In the genomic region with DNA sequence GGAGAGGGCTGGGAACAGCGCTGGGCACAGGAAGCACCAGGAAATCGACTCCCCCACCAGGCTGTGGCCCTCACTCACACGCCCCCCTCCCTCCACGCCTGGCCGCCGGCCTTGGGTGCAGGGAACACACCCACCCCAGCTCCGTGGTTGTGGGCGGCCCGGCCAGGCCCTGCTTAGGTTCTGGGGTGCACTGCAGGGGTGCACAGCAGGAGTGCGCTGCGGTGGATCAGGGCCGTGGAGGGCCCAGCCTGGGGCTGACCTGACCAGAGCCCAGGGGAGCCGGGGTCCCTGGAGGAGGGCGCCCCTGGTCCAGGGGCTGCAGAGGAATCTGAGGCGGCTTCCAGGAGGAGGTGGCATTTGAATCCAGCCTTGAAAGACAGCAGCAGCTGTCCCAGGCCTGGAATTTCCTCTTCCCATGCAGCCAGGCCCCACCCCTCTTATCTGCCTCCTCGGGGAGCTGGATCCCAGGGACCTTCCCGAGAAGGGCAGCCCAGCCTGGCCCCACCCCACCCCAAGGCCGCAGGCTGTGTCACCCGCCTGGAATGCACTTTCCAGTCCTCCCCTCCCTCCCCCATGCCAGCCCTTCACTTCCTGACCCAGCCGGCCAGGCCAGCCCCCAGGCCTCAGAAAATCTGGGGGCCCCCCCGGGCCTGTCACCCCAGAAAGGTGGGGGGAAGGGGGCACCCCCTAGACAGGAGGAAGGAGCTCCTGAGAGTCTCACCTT, we compare ENCODE assay signal across 10 cellular contexts. TPM values are rescaled to one million over a fixed set of nuclear protein-coding genes. Genes with fewer than 3 reads are reported as not detected.
DNase-seq lines count a peak whose midpoint lies in the region; ATAC-seq and TF ChIP-seq lines count a peak whose summit lies in the region.
"Had no signal": no experiment of that assay in that cellular context is flagged by ENCODE, and none has a peak within 500 bp of the region (broad histone marks: within the 10 kb centered on the region; RNA-seq: fewer than 3 reads in every experiment).

No MANE protein-coding gene starts in this region.

- TF ChIP-seq EP300 in SK-N-SH (IDR thresholded peaks at IDR 0.05; ENCODE audit: borderline replicate concordance in 1 of 2, low read depth in 1 of 2, low read length in 1 of 2) (peak in 1 of 2 experiments; percentile 87; a peak in 2 of 4 replicates), gastroesophageal sphincter (IDR thresholded peaks at IDR 0.05) (no peak)

- H3K9me3 ChIP-seq in SK-N-SH (no peaks in the 10 kb centered on the region), gastroesophageal sphincter (no peaks in the 10 kb centered on the region)
- no peaks in the 10 kb centered on the region for H3K9me3 ChIP-seq in CD4-positive, alpha-beta memory T cell (ENCODE audit: control insufficient read depth in 1 of 2, low read length in 2 of 2)
- H3K9me3 ChIP-seq: HAP-1 had no signal

- peak; percentile 32 for ATAC-seq in gastroesophageal sphincter
- no peak for ATAC-seq in HG02588 (IDR thresholded peaks at IDR 0.05; ENCODE audit: unreplicated experiment)

- H3K4me2 ChIP-seq in SK-N-SH = peak overlapping the region; percentile 79

- no peaks in the 10 kb centered on the region for H3K79me2 ChIP-seq in SK-N-SH (ENCODE audit: insufficient read depth)

- H3K36me3 ChIP-seq in SK-N-SH (replicated peaks in 1 of 2; ENCODE audit: control insufficient read depth in 1 of 2, insufficient read depth in 2 of 2, low read length in 1 of 2) (no peaks in the 10 kb centered on the region), gastroesophageal sphincter (no peaks in the 10 kb centered on the region)
- H3K36me3 ChIP-seq in CD4-positive, alpha-beta memory T cell (ENCODE audit: insufficient read depth, low read length) = no peaks in the 10 kb centered on the region
- H3K36me3 ChIP-seq: HAP-1 had no signal

- peaks cover 5 to 34% of the 10 kb centered on the region in 2 experiments; a peak in 3 of 4 replicates for H3K4me1 ChIP-seq in SK-N-SH (ENCODE audit: control insufficient read depth in 1 of 2, insufficient read depth in 2 of 2, low read depth in 1 of 2, low read length in 1 of 2)
- H3K4me1 ChIP-seq in gastroesophageal sphincter = peaks cover 0 to 17% (median 7%) of the 10 kb centered on the region in 3 donors
- no peaks in the 10 kb centered on the region for H3K4me1 ChIP-seq in CD4-positive, alpha-beta memory T cell (ENCODE audit: insufficient read depth, low read length)
- H3K4me1 ChIP-seq: HAP-1 had no signal

- H3F3A ChIP-seq in SK-N-SH (replicated peaks; ENCODE audit: insufficient read depth) = peaks cover 7% of the 10 kb centered on the region

- H4K20me1 ChIP-seq in SK-N-SH (ENCODE audit: insufficient read depth) = no peaks in the 10 kb centered on the region

- H3K9me3 Mint-ChIP-seq in CD4-positive, alpha-beta memory T cell = peaks cover 0 to 2% (median under 1%) of the 10 kb centered on the region in 8 donors

- H3K27ac ChIP-seq in SK-N-SH (ENCODE audit: low read depth in 2 of 2, low read length in 1 of 2) = peak overlapping the region; percentile 50 to 90; a peak in 3 of 4 replicates
- H3K27ac ChIP-seq in gastroesophageal sphincter = no peak overlapping the region
- H3K27ac ChIP-seq in CD4-positive, alpha-beta memory T cell (ENCODE audit: low read depth, low read length) = no peak overlapping the region

- H3K36me3 Mint-ChIP-seq in CD4-positive, alpha-beta memory T cell = no peaks in the 10 kb centered on the region

- H3K4me3 ChIP-seq in SK-N-SH (ENCODE audit: low read depth in 2 of 2, low read length in 1 of 2) (no peak overlapping the region), gastroesophageal sphincter (no peak overlapping the region)
- H3K4me3 ChIP-seq in CD4-positive, alpha-beta memory T cell (ENCODE audit: low read length in 2 of 2) = no peak overlapping the region
- H3K4me3 ChIP-seq: HAP-1 had no signal

- H3K27me3 ChIP-seq in SK-N-SH (ENCODE audit: insufficient read depth) (no peaks in the 10 kb centered on the region), gastroesophageal sphincter (no peaks in the 10 kb centered on the region)
- no peaks in the 10 kb centered on the region for H3K27me3 ChIP-seq in CD4-positive, alpha-beta memory T cell (ENCODE audit: insufficient read depth, low read length)

- WGBS in SK-N-SH (ENCODE audit: low lambda C conversion rate) = 24% methylated on average over 8 of the region's 21 CpGs
- 66% methylated on average over 6 of the region's 21 CpGs; no CpG with 5 or more reads in 1 of the 2 donors for WGBS in gastroesophageal sphincter (ENCODE audit: low coverage in 1 of 2), 2 donors

- H3K27me3 Mint-ChIP-seq in CD4-positive, alpha-beta memory T cell = no peaks in the 10 kb centered on the region

- intact Hi-C loops in posterior vena cava (cut with DNase I) = no loop called here
- intact Hi-C loops in CD4-positive, alpha-beta memory T cell (cut with micrococcal nuclease) = no loop called here

- POLR2A ChIA-PET in SK-N-SH (lab: Yijun Ruan, JAX) = no interaction called here
- POLR2A ChIA-PET in CD4-positive, alpha-beta memory T cell (lab: Charles Lee; ENCODE audit: partially characterized antibody) = no interaction called here

- no peak for TF ChIP-seq POLR2A in gastroesophageal sphincter (IDR thresholded peaks at IDR 0.05)

- H3K4me3 Mint-ChIP-seq in CD4-positive, alpha-beta memory T cell = no peak overlapping the region

- no peak overlapping the region for H3K27ac Mint-ChIP-seq in CD4-positive, alpha-beta memory T cell

- DNase-seq in GM03348 (ENCODE audit: low spot score) (peak; percentile 97), SK-N-SH (peak; percentile 71), posterior vena cava (ENCODE audit: low spot score) (peak; percentile 86), nucleus accumbens (lab: John Stamatoyannopoulos, UW) (no peak), NCI-H1436 treated with DMSO at 0.1 percent for 48 hours (lab: John Stamatoyannopoulos, UW) (no peak)
- DNase-seq in CD4-positive, alpha-beta memory T cell = no peak
- DNase-seq: hippocampal formation had no signal

- H3K9me2 ChIP-seq in SK-N-SH = no peaks in the 10 kb centered on the region

- no peak for TF ChIP-seq CTCF in SK-N-SH (IDR thresholded peaks at IDR 0.05)
- no peak for TF ChIP-seq CTCF in gastroesophageal sphincter (IDR thresholded peaks at IDR 0.05)

- TF ChIP-seq RAD21 in SK-N-SH (IDR thresholded peaks at IDR 0.05; ENCODE audit: low read length) = no peak

- no peak overlapping the region for H2AFZ ChIP-seq in SK-N-SH (ENCODE audit: low read depth)

- H3K4me1 Mint-ChIP-seq in CD4-positive, alpha-beta memory T cell = no peaks in the 10 kb centered on the region

- CTCF ChIA-PET in SK-N-SH (lab: Yijun Ruan, JAX) = interaction anchor here (1.2 to 1.6 kb wide), 2 partner anchors 9 to 18 kb away, joined by 3 to 4 read pairs; no protein-coding TSS in a partner anchor
- CTCF ChIA-PET in CD4-positive, alpha-beta memory T cell (lab: Charles Lee; ENCODE audit: partially characterized antibody) = no interaction called here

- H3K9ac ChIP-seq in SK-N-SH = peak overlapping the region; percentile 82

TF ChIP-seq in SK-N-SH, 30 proteins besides CTCF, POLR2A, EP300 and RAD21 (continues in another document):
- peak; percentile 98 for TF ChIP-seq TEAD4 (IDR thresholded peaks at IDR 0.05; ENCODE audit: borderline replicate concordance, insufficient read depth)
- TF ChIP-seq SMC3 (IDR thresholded peaks at IDR 0.05; ENCODE audit: low read depth, low read length) = no peak
- TF ChIP-seq CHD2 (IDR thresholded peaks at IDR 0.05; ENCODE audit: low read length, partially characterized antibody) = no peak
- peak; percentile 70 for TF ChIP-seq ELF1 (IDR thresholded peaks at IDR 0.05)
- peak; percentile 57; the same call in 1 of the 2 replicates for TF ChIP-seq TAF1 (IDR thresholded peaks at IDR 0.05; ENCODE audit: borderline replicate concordance, low read depth, low read length)
- TF ChIP-seq SIN3A (IDR thresholded peaks at IDR 0.05; ENCODE audit: borderline replicate concordance, low read depth, low read length) = peak; percentile 43; the same call in 1 of the 2 replicates
- TF ChIP-seq, protein P1, sequence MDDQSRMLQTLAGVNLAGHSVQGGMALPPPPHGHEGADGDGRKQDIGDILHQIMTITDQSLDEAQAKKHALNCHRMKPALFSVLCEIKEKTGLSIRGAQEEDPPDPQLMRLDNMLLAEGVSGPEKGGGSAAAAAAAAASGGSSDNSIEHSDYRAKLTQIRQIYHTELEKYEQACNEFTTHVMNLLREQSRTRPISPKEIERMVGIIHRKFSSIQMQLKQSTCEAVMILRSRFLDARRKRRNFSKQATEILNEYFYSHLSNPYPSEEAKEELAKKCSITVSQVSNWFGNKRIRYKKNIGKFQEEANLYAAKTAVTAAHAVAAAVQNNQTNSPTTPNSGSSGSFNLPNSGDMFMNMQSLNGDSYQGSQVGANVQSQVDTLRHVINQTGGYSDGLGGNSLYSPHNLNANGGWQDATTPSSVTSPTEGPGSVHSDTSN (IDR thresholded peaks at IDR 0.05) = peak; percentile 68
- no peak for TF ChIP-seq GATA2 (CRISPR knock-in tag; IDR thresholded peaks at IDR 0.05)
- TF ChIP-seq TCF12 (IDR thresholded peaks at IDR 0.05) = peak; percentile 86
- TF ChIP-seq RXRA (IDR thresholded peaks at IDR 0.05; ENCODE audit: borderline replicate concordance, low read depth) = peak; percentile 93; the same call in 1 of the 2 replicates
- TF ChIP-seq, protein P2, sequence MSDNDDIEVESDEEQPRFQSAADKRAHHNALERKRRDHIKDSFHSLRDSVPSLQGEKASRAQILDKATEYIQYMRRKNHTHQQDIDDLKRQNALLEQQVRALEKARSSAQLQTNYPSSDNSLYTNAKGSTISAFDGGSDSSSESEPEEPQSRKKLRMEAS (IDR thresholded peaks at IDR 0.05; ENCODE audit: low read depth) = peak; percentile 31; the same call in 1 of the 2 replicates
- peak; percentile 88; the same call in 1 of the 2 replicates for TF ChIP-seq FOSL2 (IDR thresholded peaks at IDR 0.05; ENCODE audit: borderline replicate concordance, low read depth)

RNA-seq across cellular contexts. Expression of a gene that starts 18.4 kb away (rescaled TPM):
- polyA plus RNA-seq in SK-N-SH (2012; rRNA removed) = 13.5 and 18.9 TPM in 2 replicates
- 6.8 and 9.8 TPM in 2 replicates for polyA plus RNA-seq in SK-N-SH (2012; cell fraction: cytosol; rRNA removed)
- 36.8 and 43.2 TPM in 2 replicates for polyA plus RNA-seq in SK-N-SH (2012; cell fraction: nucleus; rRNA removed)
- total RNA-seq in gastroesophageal sphincter (100 to 1,000 TPM in 2 of 4 donors, 10 to 100 TPM in 2; 66.0 to 162 (median 120) TPM), posterior vena cava (10 to 100 TPM; 54.1 to 63.1 TPM)
- total RNA-seq in CD4-positive, alpha-beta memory T cell = under 1 TPM in 1 of 2 experiments, not detected in 1; 0.20 TPM
- not detected for polyA plus RNA-seq in CD4-positive, alpha-beta memory T cell

Comparison
In these comparisons a context has a peak if more than half of its experiments do, and no peak if none do; other contexts are left out.
1. DNase-seq: peak in GM03348 (single experiment), SK-N-SH (single experiment) and posterior vena cava (single experiment); none in nucleus accumbens (0 of 56), NCI-H1436 treated with DMSO at 0.1 percent for 48 hours (single experiment) and CD4-positive, alpha-beta memory T cell (0 of 5).
2. H3K27ac ChIP-seq: peak in SK-N-SH (2 of 2); none in gastroesophageal sphincter (0 of 4) and CD4-positive, alpha-beta memory T cell (single experiment).
3. RNA of a gene that starts 18.4 kb away (total RNA-seq): 66.0 to 162 TPM in gastroesophageal sphincter and 54.1 to 63.1 TPM in posterior vena cava; 0.20 TPM in CD4-positive, alpha-beta memory T cell; every median in the first group is over 10 times any median in the second.